In the genomic region with DNA sequence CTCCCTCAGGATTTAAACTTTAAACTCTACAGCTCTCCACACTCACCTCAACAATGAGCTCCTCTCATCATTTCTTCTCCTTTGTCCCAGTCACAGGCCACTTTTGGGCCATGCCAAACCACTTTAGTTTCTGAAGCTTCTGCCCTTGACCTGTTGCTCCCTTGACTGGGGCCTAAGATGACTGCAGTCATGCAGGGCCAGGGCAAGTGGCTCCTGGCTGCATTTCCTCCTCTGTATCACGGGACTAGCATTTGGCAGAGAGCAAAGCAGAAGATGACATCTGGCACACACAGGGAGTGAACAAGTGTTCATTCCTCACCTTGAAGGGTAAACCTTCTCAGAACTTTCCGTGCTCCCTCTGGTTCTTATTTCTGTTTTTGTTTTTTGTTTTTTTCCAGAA, we compare ENCODE assay signal across 19 cellular contexts.
"Had no signal": no experiment of that assay in that cellular context is flagged by ENCODE, and none has a peak within 500 bp of the region (broad histone marks: within the 10 kb centered on the region; RNA-seq: fewer than 3 reads in every experiment).

No MANE protein-coding gene starts in this region.

- H3K27ac Mint-ChIP-seq: activated CD4-positive, alpha-beta memory T cell treated with anti-CD3 and anti-CD28 coated beads, Interleukin-2, amount 10 ng/mL, durations not matched to agents 7 days and 5 days; activated T-helper 2 cell treated with anti-CD3 and anti-CD28 coated beads, Interferon-gamma antibody, Interleukin-2, Interleukin-4, amounts not matched to agents 10 μg/mL and 5 μg/mL and 100 μg/mL, durations not matched to agents 14 hours and 24 hours and 36 hours; endodermal cell had no signal

- H3K27ac ChIP-seq: brain microvascular endothelial cell, SJCRH30, spleen, suprapubic skin had no signal

- H3K4me1 Mint-ChIP-seq: activated CD4-positive, alpha-beta memory T cell treated with anti-CD3 and anti-CD28 coated beads, Interleukin-2, amount 10 ng/mL, durations not matched to agents 7 days and 5 days; endodermal cell had no signal

- H3K27me3 ChIP-seq: brain microvascular endothelial cell, SJCRH30, spleen, suprapubic skin had no signal

- H3K9me3 Mint-ChIP-seq: activated CD4-positive, alpha-beta memory T cell treated with anti-CD3 and anti-CD28 coated beads, Interleukin-2, amount 10 ng/mL, durations not matched to agents 7 days and 5 days; activated T-helper 2 cell treated with anti-CD3 and anti-CD28 coated beads, Interferon-gamma antibody, Interleukin-2, Interleukin-4, amounts not matched to agents 10 μg/mL and 5 μg/mL and 100 μg/mL, durations not matched to agents 14 hours and 24 hours and 36 hours; endodermal cell; naive B cell had no signal

- H3K4me1 ChIP-seq: SJCRH30, spleen, suprapubic skin had no signal

- H3K4me3 ChIP-seq: SJCRH30, spleen, suprapubic skin had no signal

- ATAC-seq: activated CD4-positive, CD25-positive, alpha-beta regulatory T cell treated with anti-CD3 and anti-CD28 coated beads, Interleukin-2, amount 50 U/mL, for 24 hours; sciatic nerve had no signal

- H3K27me3 Mint-ChIP-seq: activated CD4-positive, alpha-beta memory T cell treated with anti-CD3 and anti-CD28 coated beads, Interleukin-2, amount 10 ng/mL, durations not matched to agents 7 days and 5 days; naive B cell had no signal

- DNase-seq: activated CD4-positive, alpha-beta memory T cell treated with anti-CD3 and anti-CD28 coated beads, Interleukin-2, amount 10 ng/mL, durations not matched to agents 7 days and 5 days; activated CD8-positive, alpha-beta memory T cell treated with anti-CD3 and anti-CD28 coated beads, Interleukin-2, amount 50 U/mL, for 4 hours; activated naive CD4-positive, alpha-beta T cell treated with anti-CD3 and anti-CD28 coated beads, Interleukin-2, amount 50 U/mL, for 16 hours; amygdala; brain microvascular endothelial cell; cerebellar nuclear complex; dermis blood vessel endothelial cell; endodermal cell; glutamatergic neuron; naive B cell; SJCRH30; spleen; stimulated activated CD4-positive, alpha-beta T cell treated with anti-CD3 and anti-CD28 coated beads, Interleukin-1b, Interleukin-23, amount 100 ng/mL, for 48 hours; stimulated activated naive CD4-positive, alpha-beta T cell treated with Interleukin-2 at 50 U/mL for 16 hours; SW 1271 had no signal

- H3K9me3 ChIP-seq: SJCRH30, spleen, suprapubic skin had no signal

- H3K4me3 Mint-ChIP-seq: activated CD4-positive, alpha-beta memory T cell treated with anti-CD3 and anti-CD28 coated beads, Interleukin-2, amount 10 ng/mL, durations not matched to agents 7 days and 5 days; endodermal cell; naive B cell had no signal
